ENCODE assay signal across 15 cellular contexts in the genomic region with DNA sequence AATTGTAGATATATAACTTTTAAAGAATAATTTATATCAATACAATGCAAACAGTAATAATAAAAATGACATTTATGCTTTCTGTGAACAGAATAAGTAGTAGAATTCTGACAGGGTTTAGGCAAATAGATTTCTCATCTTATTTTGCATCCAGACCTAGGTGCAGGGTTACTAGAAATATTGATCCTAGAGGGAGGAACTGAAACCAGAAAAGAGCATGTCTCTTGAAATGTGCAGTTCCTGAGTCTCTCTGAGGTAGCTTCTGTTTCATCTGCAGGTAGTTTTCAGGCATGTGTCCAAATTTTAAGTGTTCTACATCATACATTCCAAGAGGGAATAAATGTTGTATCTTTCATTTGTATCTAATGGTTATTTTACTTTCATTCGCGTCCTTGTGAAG.
A peak's percentile ranks its signal among the peaks of the same experiment; 100 is the strongest.
DNase-seq lines count a peak whose midpoint lies in the region; ATAC-seq and TF ChIP-seq lines count a peak whose summit lies in the region.
"Had no signal": no experiment of that assay in that cellular context is flagged by ENCODE, and none has a peak within 500 bp of the region (broad histone marks: within the 10 kb centered on the region; RNA-seq: fewer than 3 reads in every experiment).

No MANE protein-coding gene starts in this region.

- no peak overlapping the region for H3K27ac ChIP-seq in upper lobe of left lung
- H3K27ac ChIP-seq in heart left ventricle: no peak overlapping the region
- H3K27ac ChIP-seq: body of pancreas had no signal

- H3K9me3 ChIP-seq in upper lobe of left lung: no peaks in the 10 kb centered on the region
- no peaks in the 10 kb centered on the region for H3K9me3 ChIP-seq in heart left ventricle
- H3K9me3 ChIP-seq: body of pancreas had no signal

- TF ChIP-seq POLR2A in upper lobe of left lung (IDR thresholded peaks at IDR 0.05): no peak
- no peak for TF ChIP-seq POLR2A in heart left ventricle (IDR thresholded peaks at IDR 0.05)

- CTCF ChIA-PET in activated naive CD4-positive, alpha-beta T cell treated with anti-CD3 and anti-CD28 coated beads, Interleukin-2, amount 10 ng/mL, durations not matched to agents 7 days and 5 days (lab: Charles Lee): no interaction called here

- no peaks in the 10 kb centered on the region for H3K4me1 ChIP-seq in upper lobe of left lung
- no peaks in the 10 kb centered on the region for H3K4me1 ChIP-seq in heart left ventricle
- H3K4me1 ChIP-seq: body of pancreas had no signal

- H3K4me3 Mint-ChIP-seq in memory B cell: peak overlapping the region; percentile 6
- H3K4me3 Mint-ChIP-seq in activated naive CD4-positive, alpha-beta T cell treated with anti-CD3 and anti-CD28 coated beads, Interleukin-2, amount 10 ng/mL, durations not matched to agents 7 days and 5 days: no peak overlapping the region
- H3K4me3 Mint-ChIP-seq: activated T-cell treated with anti-CD3 and anti-CD28 coated beads, Interleukin-2, amount 50 U/mL, for 24 hours; CD8-positive, alpha-beta memory T cell; effector memory CD8-positive, alpha-beta T cell had no signal

- no peaks in the 10 kb centered on the region for H3K27me3 Mint-ChIP-seq in memory B cell
- no peaks in the 10 kb centered on the region for H3K27me3 Mint-ChIP-seq in activated naive CD4-positive, alpha-beta T cell treated with anti-CD3 and anti-CD28 coated beads, Interleukin-2, amount 10 ng/mL, durations not matched to agents 7 days and 5 days
- H3K27me3 Mint-ChIP-seq: activated T-cell treated with anti-CD3 and anti-CD28 coated beads, Interleukin-2, amount 50 U/mL, for 24 hours; CD8-positive, alpha-beta memory T cell; effector memory CD8-positive, alpha-beta T cell had no signal

- H3K27me3 ChIP-seq in upper lobe of left lung (no peaks in the 10 kb centered on the region), heart left ventricle (no peaks in the 10 kb centered on the region)
- H3K27me3 ChIP-seq: body of pancreas had no signal

- H3K36me3 ChIP-seq in upper lobe of left lung (no peaks in the 10 kb centered on the region), heart left ventricle (no peaks in the 10 kb centered on the region)

- TF ChIP-seq CTCF in upper lobe of left lung (IDR thresholded peaks at IDR 0.05) (no peak), heart left ventricle (IDR thresholded peaks at IDR 0.05) (no peak)

- no peak for TF ChIP-seq EP300 in upper lobe of left lung (IDR thresholded peaks at IDR 0.05)

- peak in 1 of 2 donors; percentile 7 for DNase-seq in memory B cell (ENCODE audit: low spot score in 2 of 2)
- DNase-seq in upper lobe of left lung: no peak
- DNase-seq in DMS53 (lab: John Stamatoyannopoulos, UW): no peak
- DNase-seq in heart left ventricle: no peak
- DNase-seq in activated naive CD4-positive, alpha-beta T cell treated with anti-CD3 and anti-CD28 coated beads, Interleukin-2, amount 10 ng/mL, durations not matched to agents 7 days and 5 days: no peak
- DNase-seq: activated T-cell treated with anti-CD3 and anti-CD28 coated beads, Interleukin-2, amount 50 U/mL, for 24 hours; body of pancreas; CD8-positive, alpha-beta memory T cell; effector memory CD8-positive, alpha-beta T cell; left ventricle myocardium superior; Right ventricle myocardium superior; stimulated activated CD4-positive, alpha-beta T cell treated with anti-CD3 and anti-CD28 coated beads, Interleukin-12 subunit alpha, Interleukin-12 subunit beta, amount 100 ng/mL, for 4 hours had no signal

- peak overlapping the region; percentile 24 for H3K27ac Mint-ChIP-seq in memory B cell
- no peak overlapping the region for H3K27ac Mint-ChIP-seq in activated naive CD4-positive, alpha-beta T cell treated with anti-CD3 and anti-CD28 coated beads, Interleukin-2, amount 10 ng/mL, durations not matched to agents 7 days and 5 days
- H3K27ac Mint-ChIP-seq: activated T-cell treated with anti-CD3 and anti-CD28 coated beads, Interleukin-2, amount 50 U/mL, for 24 hours; CD8-positive, alpha-beta memory T cell; effector memory CD8-positive, alpha-beta T cell had no signal

- ATAC-seq in GM19023 (IDR thresholded peaks at IDR 0.05; ENCODE audit: unreplicated experiment) (peak; percentile 76), GM21723 (IDR thresholded peaks at IDR 0.05; ENCODE audit: unreplicated experiment) (peak; percentile 47), HG03103 (IDR thresholded peaks at IDR 0.05; ENCODE audit: low read depth, unreplicated experiment) (peak; percentile 99), memory B cell (ENCODE audit: low read depth) (peak; percentile 99), upper lobe of left lung (ENCODE audit: low FRiP score in 2 of 2) (no peak), heart left ventricle (no peak)
- ATAC-seq: body of pancreas; effector memory CD8-positive, alpha-beta T cell; left ventricle myocardium superior had no signal

- intact Hi-C loops in heart left ventricle (cut with DNase I): no loop called here

- WGBS in upper lobe of left lung, 2 donors: 95 to 97% methylated on average over 2 of the region's 2 CpGs
- 93 to 97% (median 97%) methylated on average over 2 of the region's 2 CpGs for WGBS in heart left ventricle, 4 donors

- no peak overlapping the region for H3K4me3 ChIP-seq in upper lobe of left lung
- H3K4me3 ChIP-seq in heart left ventricle: no peak overlapping the region
- H3K4me3 ChIP-seq: body of pancreas had no signal

- H3K9me3 Mint-ChIP-seq in memory B cell: peaks cover 1% of the 10 kb centered on the region
- H3K9me3 Mint-ChIP-seq in activated naive CD4-positive, alpha-beta T cell treated with anti-CD3 and anti-CD28 coated beads, Interleukin-2, amount 10 ng/mL, durations not matched to agents 7 days and 5 days: peaks cover 20% of the 10 kb centered on the region

- H3K4me1 Mint-ChIP-seq in memory B cell: peaks cover 8% of the 10 kb centered on the region
- no peaks in the 10 kb centered on the region for H3K4me1 Mint-ChIP-seq in activated naive CD4-positive, alpha-beta T cell treated with anti-CD3 and anti-CD28 coated beads, Interleukin-2, amount 10 ng/mL, durations not matched to agents 7 days and 5 days
- H3K4me1 Mint-ChIP-seq: CD8-positive, alpha-beta memory T cell had no signal

- no peaks in the 10 kb centered on the region for H3K36me3 Mint-ChIP-seq in memory B cell
- no peaks in the 10 kb centered on the region for H3K36me3 Mint-ChIP-seq in activated naive CD4-positive, alpha-beta T cell treated with anti-CD3 and anti-CD28 coated beads, Interleukin-2, amount 10 ng/mL, durations not matched to agents 7 days and 5 days
- H3K36me3 Mint-ChIP-seq: CD8-positive, alpha-beta memory T cell had no signal

Comparison
In these comparisons a context has a peak if more than half of its experiments do, and no peak if none do; other contexts are left out.
1. ATAC-seq: peak in GM19023 (single experiment), GM21723 (single experiment), HG03103 (single experiment) and memory B cell (single experiment); none in upper lobe of left lung (0 of 2) and heart left ventricle (0 of 4).